Comparison of ENCODE assay signal across 15 cellular contexts in the genomic region with DNA sequence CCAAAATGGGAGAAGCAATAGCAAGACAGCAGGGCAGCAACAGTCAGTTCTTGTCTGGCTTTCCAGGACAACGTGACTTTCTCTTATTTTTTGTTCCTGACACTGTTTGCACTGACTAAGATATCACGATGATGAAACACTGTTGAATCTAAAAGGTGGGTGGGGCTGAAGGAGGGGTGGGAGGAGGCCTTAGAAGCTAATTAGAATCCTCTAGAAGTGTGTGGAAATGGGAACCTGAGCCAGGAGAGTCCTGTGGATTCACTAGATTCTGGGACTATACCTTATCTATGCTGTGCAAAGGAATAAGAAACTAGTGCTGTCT.
DNase-seq lines count a peak whose midpoint lies in the region; ATAC-seq and TF ChIP-seq lines count a peak whose summit lies in the region.
"Had no signal": no experiment of that assay in that cellular context is flagged by ENCODE, and none has a peak within 500 bp of the region (broad histone marks: within the 10 kb centered on the region; RNA-seq: fewer than 3 reads in every experiment).

No MANE protein-coding gene starts in this region.

- H3K4me2 ChIP-seq in GM23248 (ENCODE audit: unreplicated experiment), result no peak overlapping the region
- no peak overlapping the region for H3K4me2 ChIP-seq in neuronal stem cell (ENCODE audit: insufficient read depth, low read length, poor library complexity, severe bottlenecking)

- DNase-seq in GM23248 (peak; percentile 60), RWPE1 (ENCODE audit: low spot score) (peak; percentile 17), epithelial cell of esophagus (ENCODE audit: low read depth) (peak; percentile 54), neuronal stem cell (ENCODE audit: low spot score) (no peak), SW 1271 (lab: John Stamatoyannopoulos, UW) (no peak)
- no peak for DNase-seq in effector CD4-positive, alpha-beta T cell
- DNase-seq in activated effector memory CD4-positive, alpha-beta T cell treated with anti-CD3 and anti-CD28 coated beads, Interleukin-2, amount 50 U/mL, for 16 hours, result no peak
- DNase-seq: activated naive CD8-positive, alpha-beta T cell treated with anti-CD3 and anti-CD28 coated beads, Interleukin-2, amount 50 U/mL, for 24 hours; activated T-cell treated with anti-CD3 and anti-CD28 coated beads, Interleukin-2, amount 50 U/mL, for 48 hours; cortex of kidney; NCI-H2081 treated with DMSO at 0.1 percent for 48 hours; SIG-M5; upper lobe of left lung had no signal

- in situ Hi-C loops in GM23248 (cut with MboI), result no loop called here

- H3K18ac ChIP-seq in neuronal stem cell (ENCODE audit: low read length), result no peak overlapping the region

- peaks cover 3% of the 10 kb centered on the region; the same call in 1 of the 2 replicates for H4K20me1 ChIP-seq in GM23248 (ENCODE audit: insufficient read depth)

- H3K14ac ChIP-seq in neuronal stem cell (ENCODE audit: low read length), result no peak overlapping the region

- H4K8ac ChIP-seq in neuronal stem cell (ENCODE audit: low read depth, low read length), result no peak overlapping the region

- H2BK120ac ChIP-seq in neuronal stem cell (ENCODE audit: low read depth, low read length), result no peak overlapping the region

- H3K27ac ChIP-seq in GM23248, result no peak overlapping the region
- peak overlapping the region; percentile 65 for H3K27ac ChIP-seq in RWPE1
- peak overlapping the region; percentile 61 for H3K27ac ChIP-seq in neuronal stem cell (replicated peaks; ENCODE audit: low read length)
- H3K27ac ChIP-seq: upper lobe of left lung had no signal

- TF ChIP-seq CTCF in RWPE1 (conservative IDR thresholded peaks at IDR 0.05; ENCODE audit: low read depth) (no peak), epithelial cell of esophagus (IDR thresholded peaks at IDR 0.05; ENCODE audit: insufficient read depth, low read depth, low read length, missing control alignments) (no peak)

- H2BK15ac ChIP-seq in neuronal stem cell (ENCODE audit: low read length), result no peak overlapping the region

- no peaks in the 10 kb centered on the region for H3F3A ChIP-seq in GM23248 (ENCODE audit: insufficient read depth)

- H3K79me1 ChIP-seq in neuronal stem cell (ENCODE audit: low read depth, low read length), result no peaks in the 10 kb centered on the region

- H3K23ac ChIP-seq in neuronal stem cell (ENCODE audit: low read depth, low read length, poor library complexity), result no peak overlapping the region

- peaks cover 13% of the 10 kb centered on the region for H3K4me1 ChIP-seq in GM23248 (ENCODE audit: insufficient read depth)
- peaks cover 0 to 13% of the 10 kb centered on the region in 2 donors for H3K4me1 ChIP-seq in neuronal stem cell (ENCODE audit: control insufficient read depth in 2 of 2, insufficient read depth in 1 of 2, low read depth in 1 of 2, low read length in 2 of 2)
- H3K4me1 ChIP-seq: upper lobe of left lung had no signal

- H3K27me3 ChIP-seq in GM23248 (replicated peaks; ENCODE audit: insufficient read depth) (no peaks in the 10 kb centered on the region), neuronal stem cell (ENCODE audit: control insufficient read depth in 3 of 3, insufficient read depth in 3 of 3, low read depth in 1 of 3, low read length in 3 of 3) (no peaks in the 10 kb centered on the region)
- H3K27me3 ChIP-seq: upper lobe of left lung had no signal

- H4K91ac ChIP-seq in neuronal stem cell (ENCODE audit: low read depth, low read length, poor library complexity), result no peak overlapping the region

- no peak for ATAC-seq in HG03108 (IDR thresholded peaks at IDR 0.05; ENCODE audit: unreplicated experiment)
- ATAC-seq: stimulated activated effector memory CD8-positive, alpha-beta T cell treated with anti-CD3 and anti-CD28 coated beads, Interleukin-12 subunit alpha, Interleukin-12 subunit beta, amount 100 ng/mL, for 72 hours had no signal

- 45 to 48% methylated on average over 2 of the region's 2 CpGs for WGBS in GM23248 (ENCODE audit: low coverage in 1 of 2, low lambda C conversion rate in 2 of 2, missing lambda C conversion rate in 2 of 2), 2 experiments
- no CpG with 5 or more reads among the region's 2 CpGs for WGBS in neuronal stem cell (ENCODE audit: extremely low coverage in 2 of 2, insufficient read length in 2 of 2, insufficient replicate concordance in 1 of 2), 2 donors

- H3K9me3 ChIP-seq in GM23248 (ENCODE audit: low read depth), result no peaks in the 10 kb centered on the region
- H3K9me3 ChIP-seq in neuronal stem cell (replicated peaks in 1 of 2; ENCODE audit: control insufficient read depth in 2 of 2, insufficient read depth in 1 of 2, low read depth in 1 of 2, low read length in 2 of 2), result no peaks in the 10 kb centered on the region
- H3K9me3 ChIP-seq: upper lobe of left lung had no signal

- CTCF ChIA-PET in RWPE1 (lab: Yijun Ruan, JAX), result no interaction called here

- H3K9me2 ChIP-seq in GM23248 (ENCODE audit: insufficient read depth), result 0 out of 2 replicates have a peak, but pooled peaks cover 5% of the 10 kb centered on the region

- no peak overlapping the region for H2BK12ac ChIP-seq in neuronal stem cell (ENCODE audit: low read length)

- H2AFZ ChIP-seq in GM23248 (no peak overlapping the region), neuronal stem cell (ENCODE audit: low read length) (no peak overlapping the region)

- no peak overlapping the region for H2BK5ac ChIP-seq in neuronal stem cell (ENCODE audit: low read length)

- H3K4ac ChIP-seq in neuronal stem cell (ENCODE audit: low read length), result no peak overlapping the region

- no peaks in the 10 kb centered on the region for H3K36me3 ChIP-seq in GM23248 (ENCODE audit: low read depth)
- no peaks in the 10 kb centered on the region for H3K36me3 ChIP-seq in neuronal stem cell (replicated peaks in 1 of 2; ENCODE audit: control insufficient read depth in 2 of 2, insufficient read depth in 2 of 2, low read length in 2 of 2)
- H3K36me3 ChIP-seq: upper lobe of left lung had no signal

- peaks cover 6% of the 10 kb centered on the region; the same call in 1 of the 2 replicates for H3K79me2 ChIP-seq in GM23248 (ENCODE audit: insufficient read depth)

- H3K9ac ChIP-seq in GM23248 (no peak overlapping the region), neuronal stem cell (ENCODE audit: low read depth, low read length, poor library complexity) (no peak overlapping the region)

- POLR2A ChIA-PET in RWPE1 (lab: Yijun Ruan, JAX; ENCODE audit: low non-redundant PET), result no interaction called here

- H3K4me3 ChIP-seq in GM23248, result no peak overlapping the region
- no peak overlapping the region for H3K4me3 ChIP-seq in epithelial cell of esophagus (ENCODE audit: low read length)
- H3K4me3 ChIP-seq in neuronal stem cell (ENCODE audit: low read length in 2 of 2), result no peak overlapping the region
- H3K4me3 ChIP-seq: upper lobe of left lung had no signal

- no peak overlapping the region for H2AK5ac ChIP-seq in neuronal stem cell (ENCODE audit: low read depth, low read length)

Comparison
In these comparisons a context has a peak if more than half of its experiments do, and no peak if none do; other contexts are left out.
1. DNase-seq: peak in GM23248 (single experiment), RWPE1 (single experiment) and epithelial cell of esophagus (single experiment); none in neuronal stem cell (single experiment), effector CD4-positive, alpha-beta T cell (single experiment), activated effector memory CD4-positive, alpha-beta T cell treated with anti-CD3 and anti-CD28 coated beads, Interleukin-2, amount 50 U/mL, for 16 hours (single experiment) and SW 1271 (0 of 2).